ENCODE assay signal across 1 cellular context in genomic region chr16:4637501-4638166, GRCh38.
TF ChIP-seq lines count a peak whose summit lies in the region.

No MANE protein-coding gene starts in this region.

TF ChIP-seq in H1, 55 proteins besides CTCF, POLR2A, EP300 and RAD21:
- TF ChIP-seq RNF2 (IDR thresholded peaks at IDR 0.05; ENCODE audit: borderline replicate concordance, low read depth, low read length, missing control alignments, poor library complexity, severe bottlenecking) (no peak), MAFK (IDR thresholded peaks at IDR 0.05; ENCODE audit: low read depth, low read length) (no peak), USF2 (IDR thresholded peaks at IDR 0.05; ENCODE audit: low read length) (no peak), CHD7 (IDR thresholded peaks at IDR 0.05; ENCODE audit: insufficient replicate concordance, low read length) (no peak), GABPA (IDR thresholded peaks at IDR 0.05; ENCODE audit: borderline replicate concordance, insufficient read depth, low read length) (no peak), KDM1A (IDR thresholded peaks at IDR 0.05; ENCODE audit: borderline replicate concordance, low read length) (no peak), CEBPB (IDR thresholded peaks at IDR 0.05; ENCODE audit: low read depth, low read length) (no peak), SIN3A (conservative IDR thresholded peaks at IDR 0.05 in 1 of 2, IDR thresholded peaks at IDR 0.05 in 1 of 2; ENCODE audit: low read depth in 1 of 2, low read length in 2 of 2) (no peak), BRCA1 (IDR thresholded peaks at IDR 0.05; ENCODE audit: low read depth, low read length) (no peak), CTBP2 (IDR thresholded peaks at IDR 0.05; ENCODE audit: borderline replicate concordance, insufficient read depth, insufficient read length, low read length) (no peak), CBX8 (IDR thresholded peaks at IDR 0.05; ENCODE audit: borderline replicate concordance, low read depth, low read length) (no peak), RBBP5 (IDR thresholded peaks at IDR 0.05; ENCODE audit: borderline replicate concordance, low read depth, low read length) (no peak), EGR1 (IDR thresholded peaks at IDR 0.05; ENCODE audit: borderline replicate concordance, low read depth, low read length) (no peak), SIX5 (IDR thresholded peaks at IDR 0.05; ENCODE audit: low read depth, low read length) (no peak), E2F6 (IDR thresholded peaks at IDR 0.05) (no peak), MAX (IDR thresholded peaks at IDR 0.05) (no peak)
